10 cellular contexts compared by ENCODE assay signal in the genomic region with DNA sequence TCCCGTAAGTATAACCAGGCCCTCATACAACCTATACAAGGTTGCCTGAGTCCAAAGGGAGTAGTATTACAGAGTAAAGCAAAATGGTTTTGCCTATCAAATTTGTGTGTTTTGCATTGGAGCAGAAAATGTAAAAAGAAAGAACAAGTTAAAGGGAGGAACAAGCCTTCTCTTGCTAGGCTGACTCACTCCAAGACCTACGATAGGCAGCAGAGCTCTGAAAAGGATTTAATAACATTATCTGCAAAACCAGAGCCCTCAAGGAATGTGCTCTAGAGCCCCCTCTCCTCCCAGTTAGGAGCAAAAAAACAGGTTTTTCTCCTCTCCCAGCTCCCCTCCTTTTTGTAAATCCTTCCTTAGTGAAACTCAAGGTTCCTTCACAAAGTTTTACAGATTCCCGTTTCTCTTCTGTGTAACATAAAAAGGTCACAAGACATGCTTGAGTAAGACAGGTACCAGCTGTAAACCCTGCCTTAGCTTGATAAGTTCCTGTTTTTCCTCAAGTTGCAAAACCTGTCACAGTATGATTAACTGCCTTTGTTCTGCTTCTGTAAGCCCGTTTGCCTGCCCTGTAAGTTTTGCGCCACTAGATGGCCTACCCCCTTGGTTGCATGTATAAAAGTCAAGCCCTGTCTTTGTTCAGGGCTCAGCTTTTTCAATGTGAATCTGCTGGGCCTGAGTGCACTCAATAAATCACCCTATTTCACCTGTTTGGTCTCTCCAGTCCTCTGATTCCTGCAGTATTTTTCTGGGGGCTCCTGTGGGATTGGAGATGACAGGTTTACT.
DNase-seq lines count a peak whose midpoint lies in the region; ATAC-seq, FAIRE-seq and TF ChIP-seq lines count a peak whose summit lies in the region.
"Had no signal": no experiment of that assay in that cellular context is flagged by ENCODE, and none has a peak within 500 bp of the region (broad histone marks: within the 10 kb centered on the region; RNA-seq: fewer than 3 reads in every experiment).

No MANE protein-coding gene starts in this region.

- intact Hi-C loops in GM12878 (cut with micrococcal nuclease; ENCODE audit: unreplicated experiment) (no loop called here), testis (cut with DNase I; ENCODE audit: low total_unique reads) (no loop called here), sigmoid colon (cut with DNase I) (no loop called here)

- H2AFZ ChIP-seq in GM12878 (ENCODE audit: control insufficient read depth, low read depth, low read length): no peak overlapping the region

- no peak overlapping the region for H3K9ac ChIP-seq in GM12878 (ENCODE audit: control insufficient read depth, insufficient read depth, low read length)

- TF ChIP-seq CTCF in LNCaP clone FGC (IDR thresholded peaks at IDR 0.05; ENCODE audit: control insufficient read depth, extremely low read depth, insufficient read depth) (0 out of 2 replicates have a peak, but pooled peaks have one; percentile 8), GM12878 (IDR thresholded peaks at IDR 0.05 in 2 of 3, conservative IDR thresholded peaks at IDR 0.05 in 1 of 3; ENCODE audit: control insufficient read depth in 2 of 3, extremely low read depth in 1 of 3, insufficient read depth in 1 of 3, low read depth in 3 of 3, low read length in 3 of 3) (peak in 1 of 3 experiments; percentile 13; a peak in 1 of 6 replicates), testis (IDR thresholded peaks at IDR 0.05) (no peak), sigmoid colon (IDR thresholded peaks at IDR 0.05) (no peak)

- POLR2A ChIA-PET in GM12878 (lab: Charles Lee): no interaction called here

- no peaks in the 10 kb centered on the region for H4K20me1 ChIP-seq in GM12878 (ENCODE audit: control insufficient read depth, insufficient read depth)

- CTCF ChIA-PET in GM12878 (lab: Yijun Ruan, JAX): no interaction called here

- H3K4me3 ChIP-seq in LNCaP clone FGC (ENCODE audit: low read depth, low read length) (no peak overlapping the region), GM12878 (no peak overlapping the region), testis (no peak overlapping the region), sigmoid colon (no peak overlapping the region)

- no peaks in the 10 kb centered on the region for H3K36me3 ChIP-seq in GM12878 (ENCODE audit: control insufficient read depth in 2 of 2, insufficient read depth in 2 of 2, low read length in 1 of 2)
- no peaks in the 10 kb centered on the region for H3K36me3 ChIP-seq in testis (ENCODE audit: low read depth, missing control alignments)
- H3K36me3 ChIP-seq in sigmoid colon: no peaks in the 10 kb centered on the region

- no peak overlapping the region for H3K27ac ChIP-seq in GM12878 (ENCODE audit: control insufficient read depth, insufficient read depth)
- H3K27ac ChIP-seq in testis: no peak overlapping the region
- no peak overlapping the region for H3K27ac ChIP-seq in sigmoid colon

- ATAC-seq in GM12878: peak; percentile 92

- in situ Hi-C loops in GM12878 (cut with MboI): no loop called here

- no TSS peak for BruUV-seq in GM12878 (replicated peaks; lab: Mats Ljungman, UMichigan)

- H3K4me2 ChIP-seq in GM12878 (ENCODE audit: control insufficient read depth, insufficient read depth): 0 out of 2 replicates have a peak overlapping the region, but pooled peaks have one; percentile 25

- H3K27me3 ChIP-seq in GM12878 (replicated peaks in 1 of 2; ENCODE audit: control insufficient read depth in 2 of 2, insufficient read depth in 2 of 2, low read length in 1 of 2) (no peaks in the 10 kb centered on the region), testis (no peaks in the 10 kb centered on the region), sigmoid colon (no peaks in the 10 kb centered on the region)

- TF ChIP-seq RAD21 in GM12878 (IDR thresholded peaks at IDR 0.05; ENCODE audit: insufficient read depth, low read depth, low read length): no peak

- TF ChIP-seq EP300 in GM12878 (IDR thresholded peaks at IDR 0.05; ENCODE audit: borderline replicate concordance in 1 of 2, control insufficient read depth in 1 of 2, low read depth in 2 of 2, low read length in 2 of 2) (no peak), sigmoid colon (IDR thresholded peaks at IDR 0.05) (no peak)

- no peaks in the 10 kb centered on the region for H3K79me2 ChIP-seq in GM12878 (ENCODE audit: control insufficient read depth, insufficient read depth, low read length)

- WGBS in GM12878 (ENCODE audit: insufficient coverage, insufficient replicate concordance, low lambda C conversion rate, missing lambda C conversion rate): 17% methylated on average over 5 of the region's 5 CpGs
- 62 to 78% methylated on average over 5 of the region's 5 CpGs for WGBS in testis, 2 donors
- 48 to 68% methylated on average over 5 of the region's 5 CpGs for WGBS in sigmoid colon, 2 donors

- DNase-seq in NCI-H82 (lab: John Stamatoyannopoulos, UW): peak; percentile 21
- no peak for DNase-seq in NCI-H82 treated with DMSO at 0.1 percent for 48 hours (lab: John Stamatoyannopoulos, UW; ENCODE audit: unreplicated experiment)
- no peak for DNase-seq in LNCaP clone FGC (ENCODE audit: low read depth)
- no peak for DNase-seq in GM12878 (ENCODE audit: low read depth, low spot score)
- peak; percentile 18 for DNase-seq in testis
- no peak for DNase-seq in NCI-H2227 (lab: John Stamatoyannopoulos, UW; ENCODE audit: unreplicated experiment)
- DNase-seq in sigmoid colon: no peak
- no peak for DNase-seq in GOT3 (lab: John Stamatoyannopoulos, UW)
- DNase-seq: T-helper 1 cell had no signal

- no peak for FAIRE-seq in GM12878 (lab: Jason Lieb, UNC)
- FAIRE-seq: GM19239 had no signal

- H3K4me1 ChIP-seq in GM12878 (ENCODE audit: control insufficient read depth, insufficient read depth, low read length): no peaks in the 10 kb centered on the region
- no peaks in the 10 kb centered on the region for H3K4me1 ChIP-seq in testis
- H3K4me1 ChIP-seq in sigmoid colon: no peaks in the 10 kb centered on the region

- TF ChIP-seq POLR2A in GM12878 (IDR thresholded peaks at IDR 0.05; ENCODE audit: low read depth, low read length): no peak
- no peak for TF ChIP-seq POLR2A in testis (IDR thresholded peaks at IDR 0.05)
- no peak for TF ChIP-seq POLR2A in sigmoid colon (IDR thresholded peaks at IDR 0.05)

- SMC1A ChIA-PET in GM12878 (lab: Charles Lee; ENCODE audit: uncharacterized antibody, unreplicated experiment): interaction anchor here (0.6 kb wide), 1 partner anchor 24 kb away, joined by 3 read pairs; no protein-coding TSS in a partner anchor

- RAD21 ChIA-PET in GM12878 (lab: Charles Lee; ENCODE audit: unreplicated experiment): interaction anchor here (0.8 kb wide), 1 partner anchor 11 kb away, joined by 3 read pairs; no protein-coding TSS in a partner anchor

- H3K9me3 ChIP-seq in GM12878 (replicated peaks; ENCODE audit: control insufficient read depth, insufficient read depth, low read length) (no peaks in the 10 kb centered on the region; the same call in 2 of the 3 replicates), testis (no peaks in the 10 kb centered on the region), sigmoid colon (no peaks in the 10 kb centered on the region)

TF ChIP-seq in GM12878, 131 proteins besides CTCF, POLR2A, EP300 and RAD21 (continues in another document):
- TF ChIP-seq TBL1XR1 (IDR thresholded peaks at IDR 0.05; ENCODE audit: low read depth, low read length) (no peak), STAT1 (conservative IDR thresholded peaks at IDR 0.05) (no peak), MEF2B (IDR thresholded peaks at IDR 0.05; ENCODE audit: partially characterized antibody, poor library complexity, severe bottlenecking) (no peak), ZNF24 (IDR thresholded peaks at IDR 0.05) (no peak), RFX5 (IDR thresholded peaks at IDR 0.05; ENCODE audit: low read depth, low read length) (no peak), HDAC2 (IDR thresholded peaks at IDR 0.05) (no peak), ZNF384 (IDR thresholded peaks at IDR 0.05; ENCODE audit: borderline replicate concordance, low read depth, low read length) (no peak), SMAD1 (IDR thresholded peaks at IDR 0.05; ENCODE audit: low read depth, partially characterized antibody) (no peak), SIX5 (IDR thresholded peaks at IDR 0.05; ENCODE audit: low read depth, low read length, severe bottlenecking) (no peak), KLF5 (IDR thresholded peaks at IDR 0.05; ENCODE audit: partially characterized antibody) (no peak), SP1 (IDR thresholded peaks at IDR 0.05; ENCODE audit: low read depth, low read length) (no peak), BRCA1 (IDR thresholded peaks at IDR 0.05; ENCODE audit: low read depth, low read length) (no peak)
- TF ChIP-seq, protein P1, sequence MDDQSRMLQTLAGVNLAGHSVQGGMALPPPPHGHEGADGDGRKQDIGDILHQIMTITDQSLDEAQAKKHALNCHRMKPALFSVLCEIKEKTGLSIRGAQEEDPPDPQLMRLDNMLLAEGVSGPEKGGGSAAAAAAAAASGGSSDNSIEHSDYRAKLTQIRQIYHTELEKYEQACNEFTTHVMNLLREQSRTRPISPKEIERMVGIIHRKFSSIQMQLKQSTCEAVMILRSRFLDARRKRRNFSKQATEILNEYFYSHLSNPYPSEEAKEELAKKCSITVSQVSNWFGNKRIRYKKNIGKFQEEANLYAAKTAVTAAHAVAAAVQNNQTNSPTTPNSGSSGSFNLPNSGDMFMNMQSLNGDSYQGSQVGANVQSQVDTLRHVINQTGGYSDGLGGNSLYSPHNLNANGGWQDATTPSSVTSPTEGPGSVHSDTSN (IDR thresholded peaks at IDR 0.05; ENCODE audit: insufficient replicate concordance, low read depth, low read length): peak; percentile 70
- TF ChIP-seq, protein P2, sequence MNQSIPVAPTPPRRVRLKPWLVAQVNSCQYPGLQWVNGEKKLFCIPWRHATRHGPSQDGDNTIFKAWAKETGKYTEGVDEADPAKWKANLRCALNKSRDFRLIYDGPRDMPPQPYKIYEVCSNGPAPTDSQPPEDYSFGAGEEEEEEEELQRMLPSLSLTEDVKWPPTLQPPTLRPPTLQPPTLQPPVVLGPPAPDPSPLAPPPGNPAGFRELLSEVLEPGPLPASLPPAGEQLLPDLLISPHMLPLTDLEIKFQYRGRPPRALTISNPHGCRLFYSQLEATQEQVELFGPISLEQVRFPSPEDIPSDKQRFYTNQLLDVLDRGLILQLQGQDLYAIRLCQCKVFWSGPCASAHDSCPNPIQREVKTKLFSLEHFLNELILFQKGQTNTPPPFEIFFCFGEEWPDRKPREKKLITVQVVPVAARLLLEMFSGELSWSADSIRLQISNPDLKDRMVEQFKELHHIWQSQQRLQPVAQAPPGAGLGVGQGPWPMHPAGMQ (IDR thresholded peaks at IDR 0.05; ENCODE audit: borderline replicate concordance): no peak

Comparison
In these comparisons a context has a peak if more than half of its experiments do, and no peak if none do; other contexts are left out.
1. DNase-seq: peak in NCI-H82 (single experiment) and testis (single experiment); none in NCI-H82 treated with DMSO at 0.1 percent for 48 hours (single experiment), LNCaP clone FGC (single experiment), GM12878 (single experiment), NCI-H2227 (single experiment), sigmoid colon (single experiment) and GOT3 (single experiment).